ENCODE assay signal across 8 cellular contexts in genomic region chr3:69012836-69013255, GRCh38. TPM values are rescaled to one million over a fixed set of nuclear protein-coding genes. Genes with fewer than 3 reads are reported as not detected.
DNase-seq lines count a peak whose midpoint lies in the region; ATAC-seq and TF ChIP-seq lines count a peak whose summit lies in the region.

No MANE protein-coding gene starts in this region.

- peak overlapping the region; percentile 79 for H3K4me3 ChIP-seq in choroid plexus epithelial cell (ENCODE audit: low read depth, low read length)
- H3K4me3 ChIP-seq in stomach, result peak overlapping the region; percentile 54 to 86 (median 74)

- no peak for TF ChIP-seq EP300 in stomach (IDR thresholded peaks at IDR 0.05)

- no peaks in the 10 kb centered on the region for H3K9me3 ChIP-seq in stomach

- WGBS in stomach, 5 donors, result 2 to 7% (median 4%) methylated on average over 13 to 37 of the region's 37 CpGs

- peaks cover 15% of the 10 kb centered on the region for H3K4me1 Mint-ChIP-seq in activated naive CD4-positive, alpha-beta T cell treated with anti-CD3 and anti-CD28 coated beads for 36 hours (ENCODE audit: low read depth)

- H3K36me3 ChIP-seq in stomach, result peaks cover 0 to 20% (median 18%) of the 10 kb centered on the region in 4 donors

- no peak for TF ChIP-seq POLR2A in stomach (IDR thresholded peaks at IDR 0.05)

- intact Hi-C loops in activated naive CD4-positive, alpha-beta T cell treated with anti-CD3 and anti-CD28 coated beads for 36 hours (cut with micrococcal nuclease), result loop anchor here (1.0 to 10.0 kb wide), 6 partner anchors 39 to 1996 kb away; partner anchors contain the start of genes ARL6IP5, SUCLG2 and TMF1
- intact Hi-C loops in stomach (cut with DNase I; ENCODE audit: low total_unique reads), result no loop called here

- ATAC-seq in HG02678 (IDR thresholded peaks at IDR 0.05; ENCODE audit: unreplicated experiment) (peak; percentile 46), left lobe of liver (peak; percentile 64)

- CTCF ChIA-PET in activated naive CD4-positive, alpha-beta T cell treated with anti-CD3 and anti-CD28 coated beads for 36 hours (lab: Charles Lee), result no interaction called here

- no peak for DNase-seq in activated naive CD4-positive, alpha-beta T cell treated with anti-CD3 and anti-CD28 coated beads for 36 hours
- DNase-seq in activated naive CD4-positive, alpha-beta T cell (lab: John Stamatoyannopoulos, UW), result no peak
- DNase-seq in RPMI7951 (ENCODE audit: low read depth) (peak; percentile 58), choroid plexus epithelial cell (ENCODE audit: low read depth) (peak; percentile 71), left lobe of liver (ENCODE audit: low spot score) (peak; percentile 64), stomach (peak; percentile 53), NCI-H69 (lab: John Stamatoyannopoulos, UW) (no peak)

- no peak for TF ChIP-seq CTCF in choroid plexus epithelial cell (conservative IDR thresholded peaks at IDR 0.05; ENCODE audit: low read depth, low read length)
- no peak for TF ChIP-seq CTCF in stomach (IDR thresholded peaks at IDR 0.05)

- H3K27ac ChIP-seq in stomach, result peak overlapping the region; percentile 92 to 99 (median 98)

- no peaks in the 10 kb centered on the region for H3K27me3 ChIP-seq in stomach

- peaks cover 17 to 41% (median 29%) of the 10 kb centered on the region in 4 donors for H3K4me1 ChIP-seq in stomach

- peaks cover 7% of the 10 kb centered on the region for H3K36me3 Mint-ChIP-seq in activated naive CD4-positive, alpha-beta T cell treated with anti-CD3 and anti-CD28 coated beads for 36 hours (ENCODE audit: low read depth)

- no peaks in the 10 kb centered on the region for H3K9me3 Mint-ChIP-seq in activated naive CD4-positive, alpha-beta T cell treated with anti-CD3 and anti-CD28 coated beads for 36 hours

- H3K27ac Mint-ChIP-seq in activated naive CD4-positive, alpha-beta T cell treated with anti-CD3 and anti-CD28 coated beads for 36 hours, result no peak overlapping the region

- no peaks in the 10 kb centered on the region for H3K27me3 Mint-ChIP-seq in activated naive CD4-positive, alpha-beta T cell treated with anti-CD3 and anti-CD28 coated beads for 36 hours (ENCODE audit: low read depth)

- peak overlapping the region; percentile 78 for H3K4me3 Mint-ChIP-seq in activated naive CD4-positive, alpha-beta T cell treated with anti-CD3 and anti-CD28 coated beads for 36 hours

RNA-seq across cellular contexts. Expression of gene EOGT, which starts 0.6 kb away (rescaled TPM):
- total RNA-seq in activated naive CD4-positive, alpha-beta T cell treated with anti-CD3 and anti-CD28 coated beads for 36 hours, result 1 to 10 TPM; 4.8 TPM
- 41.7 and 43.0 TPM in 2 replicates for total RNA-seq in RPMI7951 (2014; rRNA removed; shearing (Covaris generic))
- 4.3 TPM for total RNA-seq in left lobe of liver
- total RNA-seq in stomach, result 10 to 100 TPM in 4 of 5 donors, 1 to 10 TPM in 1; 4.6 to 80.5 (median 44.2) TPM
- 10 to 100 TPM in 1 of 3 donors, 1 to 10 TPM in 2; 7.1 to 17.4 (median 7.2) TPM for polyA plus RNA-seq in stomach

RNA-seq across cellular contexts. Expression of gene TMF1, which starts 39.3 kb away (rescaled TPM):
- 10 to 100 TPM; 23.3 to 25.2 TPM for total RNA-seq in activated naive CD4-positive, alpha-beta T cell treated with anti-CD3 and anti-CD28 coated beads for 36 hours
- 22.7 and 27.3 TPM in 2 replicates for total RNA-seq in RPMI7951 (2014; rRNA removed; shearing (Covaris generic))
- 9.2 TPM for total RNA-seq in left lobe of liver
- total RNA-seq in stomach, result 10 to 100 TPM; 12.2 to 53.8 (median 33.6) TPM
- polyA plus RNA-seq in stomach, result 1 to 10 TPM; 6.0 to 7.5 (median 6.3) TPM

Comparison
In these comparisons a context has a peak if more than half of its experiments do, and no peak if none do; other contexts are left out.
1. DNase-seq: peak in RPMI7951 (single experiment), choroid plexus epithelial cell (single experiment), left lobe of liver (single experiment) and stomach (single experiment); none in activated naive CD4-positive, alpha-beta T cell treated with anti-CD3 and anti-CD28 coated beads for 36 hours (single experiment), activated naive CD4-positive, alpha-beta T cell (0 of 4) and NCI-H69 (single experiment).